In genomic region chr2:179981085-179981484, GRCh38 we compare ENCODE assay signal across 16 cellular contexts. TPM values are rescaled to one million over a fixed set of nuclear protein-coding genes. Genes with fewer than 3 reads are reported as not detected.
DNase-seq lines count a peak whose midpoint lies in the region; ATAC-seq and TF ChIP-seq lines count a peak whose summit lies in the region.
"Had no signal": no experiment of that assay in that cellular context is flagged by ENCODE, and none has a peak within 500 bp of the region (broad histone marks: within the 10 kb centered on the region; RNA-seq: fewer than 3 reads in every experiment).

No MANE protein-coding gene starts in this region.

- H3K9me3 Mint-ChIP-seq in effector memory CD8-positive, alpha-beta T cell = no peaks in the 10 kb centered on the region

- TF ChIP-seq CTCF in ascending aorta (IDR thresholded peaks at IDR 0.05) = no peak
- no peak for TF ChIP-seq CTCF in dorsolateral prefrontal cortex (IDR thresholded peaks at IDR 0.05 in 54 of 56, conservative IDR thresholded peaks at IDR 0.05 in 2 of 56; ENCODE audit: low read depth in 1 of 56, partially characterized antibody in 56 of 56)

- H3K36me3 ChIP-seq in ascending aorta = peaks cover 46 to 83% of the 10 kb centered on the region in 2 donors

- no peak overlapping the region for H3K27ac Mint-ChIP-seq in effector memory CD8-positive, alpha-beta T cell

- no peak overlapping the region for H3K4me3 Mint-ChIP-seq in effector memory CD8-positive, alpha-beta T cell

- DNase-seq in DMS79 (lab: John Stamatoyannopoulos, UW) (peak; percentile 60), NCI-H2081 (lab: John Stamatoyannopoulos, UW) (peak; percentile 27 to 87), amniotic epithelial cell (ENCODE audit: low read depth) (peak; percentile 41), lung microvascular endothelial cell (ENCODE audit: low read depth in 2 of 2) (peak; percentile 42 to 76), ascending aorta (ENCODE audit: low spot score in 2 of 2) (no peak), dorsolateral prefrontal cortex (no peak)
- no peak for DNase-seq in effector memory CD8-positive, alpha-beta T cell
- DNase-seq: activated T-cell treated with anti-CD3 and anti-CD28 coated beads, Interleukin-2, amount 50 U/mL, for 1 hour; body of pancreas; erythroblast; NK-92 treated with Interleukin-12 subunit alpha and Interleukin-12 subunit beta, amount 100 ng/mL, for 24 hours; stimulated activated CD4-positive, alpha-beta T cell treated with anti-CD3 and anti-CD28 coated beads, Interleukin-4, amount 100 ng/mL, for 1 hour; stimulated activated naive CD4-positive, alpha-beta T cell treated with Interleukin-2 at 50 U/mL for 16 hours had no signal

- ATAC-seq in effector memory CD8-positive, alpha-beta T cell (replicated peaks) = no peak
- no peak for ATAC-seq in HG02852 (IDR thresholded peaks at IDR 0.05; ENCODE audit: unreplicated experiment)
- ATAC-seq: activated CD4-positive, CD25-positive, alpha-beta regulatory T cell treated with anti-CD3 and anti-CD28 coated beads, Interleukin-2, amount 50 U/mL, for 24 hours; body of pancreas had no signal

- H3K27me3 ChIP-seq in ascending aorta (no peaks in the 10 kb centered on the region), dorsolateral prefrontal cortex (no peaks in the 10 kb centered on the region)
- H3K27me3 ChIP-seq: BLaER1 treated with 17β-estradiol and CSF1 and Interleukin-3, amounts not matched to agents 10 nM and 100 nM; body of pancreas had no signal

- H3K36me3 Mint-ChIP-seq in effector memory CD8-positive, alpha-beta T cell (ENCODE audit: insufficient read depth) = peaks cover 52% of the 10 kb centered on the region

- no peaks in the 10 kb centered on the region for H3K27me3 Mint-ChIP-seq in effector memory CD8-positive, alpha-beta T cell

- H3K4me3 ChIP-seq in ascending aorta = no peak overlapping the region
- H3K4me3 ChIP-seq in dorsolateral prefrontal cortex = no peak overlapping the region
- H3K4me3 ChIP-seq: BLaER1 treated with 17β-estradiol and CSF1 and Interleukin-3, amounts not matched to agents 10 nM and 100 nM; body of pancreas had no signal

- H3K4me1 Mint-ChIP-seq in effector memory CD8-positive, alpha-beta T cell (ENCODE audit: low read depth in 2 of 2) = peaks cover 2 to 6% of the 10 kb centered on the region in 2 donors

- intact Hi-C loops in ascending aorta (cut with DNase I) (no loop called here), dorsolateral prefrontal cortex (cut with DNase I) (no loop called here)

- no peak overlapping the region for H3K27ac ChIP-seq in ascending aorta
- no peak overlapping the region for H3K27ac ChIP-seq in dorsolateral prefrontal cortex
- H3K27ac ChIP-seq: BLaER1 treated with 17β-estradiol and CSF1 and Interleukin-3, amounts not matched to agents 10 nM and 100 nM; body of pancreas had no signal

- H3K9me3 ChIP-seq in ascending aorta = no peaks in the 10 kb centered on the region
- H3K9me3 ChIP-seq: body of pancreas had no signal

- no peaks in the 10 kb centered on the region for H3K4me1 ChIP-seq in ascending aorta
- H3K4me1 ChIP-seq: body of pancreas had no signal

RNA-seq across cellular contexts. Expression of gene CWC22, which starts 26.0 kb away (rescaled TPM):
- total RNA-seq in lung microvascular endothelial cell (8.1 and 12.5 TPM in 2 replicates), ascending aorta (18.5 TPM), dorsolateral prefrontal cortex (10 to 100 TPM; 15.4 to 27.4 (median 20.2) TPM)

Comparison
In these comparisons a context has a peak if more than half of its experiments do, and no peak if none do; other contexts are left out.
1. DNase-seq: peak in DMS79 (single experiment), NCI-H2081 (2 of 2), amniotic epithelial cell (single experiment) and lung microvascular endothelial cell (2 of 2); none in ascending aorta (0 of 2), effector memory CD8-positive, alpha-beta T cell (0 of 3) and dorsolateral prefrontal cortex (0 of 10).